8 cellular contexts compared by ENCODE assay signal in the genomic region with DNA sequence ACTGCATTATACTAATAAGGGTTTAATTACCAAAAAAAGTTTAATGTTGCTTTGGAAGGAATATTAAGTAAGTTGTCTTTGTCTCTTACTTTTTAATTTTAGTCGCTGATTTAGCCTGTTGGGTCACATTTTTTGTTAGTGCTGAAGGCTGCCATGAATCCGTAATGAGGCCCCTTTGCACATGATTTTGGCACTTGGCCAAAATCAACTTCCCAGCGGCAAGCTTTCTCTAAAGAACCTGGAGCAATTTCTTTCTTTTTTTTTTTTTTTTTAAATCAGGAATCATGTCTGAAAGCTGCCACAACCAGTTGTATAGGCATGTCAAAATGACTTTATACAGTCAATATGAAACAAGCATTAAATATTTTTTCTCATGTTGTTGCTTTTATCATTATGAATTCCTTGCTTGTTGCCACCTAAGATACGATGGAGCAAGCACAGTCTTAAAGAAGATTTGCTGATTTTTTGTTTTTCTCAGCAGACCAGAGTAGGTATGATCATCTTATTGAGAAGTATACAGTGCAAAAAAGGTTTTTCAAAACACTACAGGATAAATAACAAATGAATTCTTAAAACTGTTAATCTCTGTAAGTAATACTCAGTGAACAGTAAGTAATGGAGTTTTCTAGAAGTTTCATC.
DNase-seq lines count a peak whose midpoint lies in the region; ATAC-seq, FAIRE-seq and TF ChIP-seq lines count a peak whose summit lies in the region.

No MANE protein-coding gene starts in this region.

- H2AFZ ChIP-seq in astrocyte (ENCODE audit: low read depth, low read length) = peak overlapping the region; percentile 43

- H3K36me3 ChIP-seq in astrocyte (ENCODE audit: insufficient read depth, low read length) = no peaks in the 10 kb centered on the region

- H3K4me1 ChIP-seq in astrocyte (ENCODE audit: insufficient read depth, low read length) = peaks cover 21% of the 10 kb centered on the region

- H3K27me3 ChIP-seq in astrocyte (ENCODE audit: insufficient read depth, low read length) = no peaks in the 10 kb centered on the region

- peak overlapping the region; percentile 89 for H3K4me2 ChIP-seq in astrocyte (ENCODE audit: low read length)

- DNase-seq in LNCaP clone FGC (ENCODE audit: low read depth) (no peak), astrocyte (ENCODE audit: low read depth) (peak; percentile 67), iris pigment epithelial cell (ENCODE audit: low read depth) (peak; percentile 80), superior temporal gyrus (ENCODE audit: extremely low spot score) (peak; percentile 85), NCI-H526 (lab: John Stamatoyannopoulos, UW) (no peak), AML-193 (lab: John Stamatoyannopoulos, UW) (no peak), T-helper 17 cell (no peak)

- peak overlapping the region; percentile 88 for H3K9ac ChIP-seq in astrocyte (ENCODE audit: low read length)

- H3K4me1 Mint-ChIP-seq in astrocyte (ENCODE audit: low read depth, unreplicated experiment) (peaks cover 2% of the 10 kb centered on the region), T-helper 17 cell (no peaks in the 10 kb centered on the region)

- H3K4me3 ChIP-seq in LNCaP clone FGC (ENCODE audit: low read depth, low read length) (peak overlapping the region; percentile 48), astrocyte (ENCODE audit: insufficient read depth, low read depth, low read length) (peak overlapping the region; percentile 73)

- H3K9me3 ChIP-seq in astrocyte (ENCODE audit: insufficient read depth, low read depth, low read length) (no peaks in the 10 kb centered on the region), T-helper 17 cell (ENCODE audit: control insufficient read depth, low read length, poor library complexity, severe bottlenecking) (no peaks in the 10 kb centered on the region)

- H3K36me3 Mint-ChIP-seq in astrocyte (ENCODE audit: low read depth, unreplicated experiment) = no peaks in the 10 kb centered on the region
- H3K36me3 Mint-ChIP-seq in T-helper 17 cell (ENCODE audit: low read depth) = no peaks in the 10 kb centered on the region

- H3K27me3 Mint-ChIP-seq in astrocyte (ENCODE audit: low read depth, unreplicated experiment) (no peaks in the 10 kb centered on the region), T-helper 17 cell (no peaks in the 10 kb centered on the region)

- no peak for FAIRE-seq in astrocyte (lab: Jason Lieb, UNC)

- ATAC-seq in GM21576 (IDR thresholded peaks at IDR 0.05; ENCODE audit: unreplicated experiment) (no peak), T-helper 17 cell (no peak)

- no peak for TF ChIP-seq CTCF in LNCaP clone FGC (IDR thresholded peaks at IDR 0.05; ENCODE audit: control insufficient read depth, extremely low read depth, insufficient read depth)
- TF ChIP-seq CTCF in astrocyte (IDR thresholded peaks at IDR 0.05; ENCODE audit: insufficient read depth, low read depth, low read length) = no peak

- peak overlapping the region; percentile 80 for H3K27ac ChIP-seq in astrocyte (ENCODE audit: low read depth, low read length)

- H3K4me3 Mint-ChIP-seq in astrocyte (ENCODE audit: unreplicated experiment) (no peak overlapping the region), T-helper 17 cell (no peak overlapping the region)

- no peaks in the 10 kb centered on the region for H4K20me1 ChIP-seq in astrocyte (ENCODE audit: insufficient read depth, low read length)

- H3K27ac Mint-ChIP-seq in astrocyte (ENCODE audit: unreplicated experiment) (no peak overlapping the region), T-helper 17 cell (no peak overlapping the region)

- H3K79me2 ChIP-seq in astrocyte (ENCODE audit: insufficient read depth, low read length) = peaks cover 60% of the 10 kb centered on the region

- no peaks in the 10 kb centered on the region for H3K9me3 Mint-ChIP-seq in astrocyte (ENCODE audit: unreplicated experiment)

Comparison
In these comparisons a context has a peak if more than half of its experiments do, and no peak if none do; other contexts are left out.
1. DNase-seq: peak in astrocyte (single experiment), iris pigment epithelial cell (single experiment) and superior temporal gyrus (single experiment); none in LNCaP clone FGC (single experiment), NCI-H526 (0 of 2), AML-193 (0 of 2) and T-helper 17 cell (0 of 3).